Comparison of ENCODE assay signal across 36 cellular contexts in the genomic region with DNA sequence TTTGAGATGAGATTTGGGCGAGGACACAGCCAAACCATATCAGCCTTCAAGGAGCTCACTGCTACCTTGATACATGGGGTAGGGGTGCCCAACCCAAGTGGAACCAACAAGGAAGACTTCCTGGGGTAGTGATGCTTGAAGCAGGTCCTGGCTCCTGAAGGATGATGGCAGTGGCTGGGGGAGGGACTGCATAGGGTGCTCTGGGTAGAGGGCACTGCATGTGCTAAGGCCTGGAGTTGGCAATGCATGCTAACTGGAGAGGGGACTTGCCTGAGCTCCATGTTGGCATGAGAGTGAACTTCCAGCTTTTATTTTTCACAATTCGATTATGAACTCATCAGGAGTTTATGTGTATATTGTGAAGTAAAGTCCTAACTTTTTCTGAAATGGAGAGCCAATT. TPM values are rescaled to one million over a fixed set of nuclear protein-coding genes. Genes with fewer than 3 reads are reported as not detected.
"Had no signal": no experiment of that assay in that cellular context is flagged by ENCODE, and none has a peak within 500 bp of the region (broad histone marks: within the 10 kb centered on the region; RNA-seq: fewer than 3 reads in every experiment).

No MANE protein-coding gene starts in this region.

- H3K9ac ChIP-seq: KMS-11 had no signal

- H3K9me3 ChIP-seq: MG63 had no signal

- H3K27ac ChIP-seq: KMS-11 had no signal

- H3K36me3 ChIP-seq: MG63 had no signal

- H3K4me2 ChIP-seq: KMS-11 had no signal

- H3K4me3 ChIP-seq: MG63 had no signal

- DNase-seq: Karpas-422, Kasumi-1, MG63, MM.1S, MV-4-11, NCI-H1048, NCI-H1092, NCI-H1092 treated with DMSO at 0.1 percent for 48 hours, NCI-H1105, NCI-H1105 treated with DMSO at 0.1 percent for 48 hours, NCI-H1417, NCI-H1417 treated with DMSO at 0.1 percent for 48 hours, NCI-H1436, NCI-H1436 treated with DMSO at 0.1 percent for 48 hours, NCI-H146, NCI-H1694, NCI-H1694 treated with DMSO at 0.1 percent for 48 hours, NCI-H187, NCI-H187 treated with DMSO at 0.1 percent for 48 hours, NCI-H1930, NCI-H2029, NCI-H2029 treated with DMSO at 0.1 percent for 48 hours, NCI-H2081, NCI-H2081 treated with DMSO at 0.1 percent for 48 hours, NCI-H2107, NCI-H2171, NCI-H2171 treated with DMSO at 0.1 percent for 48 hours, NCI-H2227 treated with DMSO at 0.1 percent for 48 hours, NCI-H226, NCI-H345, NCI-H446, NCI-H446 treated with DMSO at 0.1 percent for 48 hours, NCI-H510A had no signal

RNA-seq across cellular contexts. Expression of gene FRRS1L, which starts 58.6 kb away (rescaled TPM):
- total RNA-seq: MCF 10A, NCI-H460 had no signal
